ENCODE assay signal across 8 cellular contexts in genomic region chr10:68231106-68231901, GRCh38. TPM values are rescaled to one million over a fixed set of nuclear protein-coding genes. Genes with fewer than 3 reads are reported as not detected.
DNase-seq lines count a peak whose midpoint lies in the region; ATAC-seq and TF ChIP-seq lines count a peak whose summit lies in the region.

No MANE protein-coding gene starts in this region.

- H3K9me3 ChIP-seq in SJCRH30 (replicated peaks) (no peaks in the 10 kb centered on the region), iPS-18c (ENCODE audit: control insufficient read depth, insufficient read depth, low read length) (no peaks in the 10 kb centered on the region), sigmoid colon (no peaks in the 10 kb centered on the region)

- H3K4me1 Mint-ChIP-seq in IgD-negative memory B cell, result peaks cover 0 to 11% (median 3%) of the 10 kb centered on the region in 3 donors

- H3K27ac ChIP-seq in SJCRH30 (peak overlapping the region; percentile 35; the same call in 1 of the 2 replicates), brain microvascular endothelial cell (no peak overlapping the region), sigmoid colon (peak overlapping the region; percentile 81 to 93 (median 86))

- H3K4me1 ChIP-seq in SJCRH30, result no peaks in the 10 kb centered on the region
- H3K4me1 ChIP-seq in sigmoid colon, result peaks cover 0 to 14% (median 9%) of the 10 kb centered on the region in 4 donors

- H3K4me3 Mint-ChIP-seq in IgD-negative memory B cell, result peak overlapping the region; percentile 66 to 88 (median 80)

- H3K4me3 ChIP-seq in SJCRH30, result peak overlapping the region; percentile 67
- H3K4me3 ChIP-seq in brain microvascular endothelial cell (ENCODE audit: low read depth, low read length), result peak overlapping the region; percentile 69
- H3K4me3 ChIP-seq in iPS-18c (ENCODE audit: insufficient read depth, low read depth, low read length), result peak overlapping the region; percentile 78
- H3K4me3 ChIP-seq in sigmoid colon, result peak overlapping the region; percentile 47 to 66 (median 62)

- in situ Hi-C loops in brain microvascular endothelial cell (cut with HindIII; ENCODE audit: low pct_ligation_motif_present, low sequenced_read_pairs), result no loop called here

- ATAC-seq in GM21737 (IDR thresholded peaks at IDR 0.05; ENCODE audit: unreplicated experiment), result peak; percentile 84

- no peaks in the 10 kb centered on the region for H3K36me3 Mint-ChIP-seq in IgD-negative memory B cell

- TF ChIP-seq CTCF in brain microvascular endothelial cell (IDR thresholded peaks at IDR 0.05; ENCODE audit: low read depth, low read length, missing control alignments) (peak; percentile 15), sigmoid colon (IDR thresholded peaks at IDR 0.05) (no peak)

- no peak for TF ChIP-seq POLR2A in sigmoid colon (IDR thresholded peaks at IDR 0.05)

- intact Hi-C loops in sigmoid colon (cut with DNase I), result loop anchor here (1.0 kb wide), 1 partner anchor 101 kb away; the partner anchor contains the start of genes HNRNPH3 and PBLD

- WGBS in sigmoid colon, 2 donors, result 0 to 1% methylated on average over 83 of the region's 83 CpGs

- TF ChIP-seq EP300 in sigmoid colon (IDR thresholded peaks at IDR 0.05), result no peak

- no peaks in the 10 kb centered on the region for H3K9me3 Mint-ChIP-seq in IgD-negative memory B cell

- H3K36me3 ChIP-seq in SJCRH30, result no peaks in the 10 kb centered on the region
- H3K36me3 ChIP-seq in brain microvascular endothelial cell (replicated peaks), result no peaks in the 10 kb centered on the region
- no peaks in the 10 kb centered on the region for H3K36me3 ChIP-seq in sigmoid colon

- no peaks in the 10 kb centered on the region for H3K27me3 ChIP-seq in SJCRH30
- peaks cover 2% of the 10 kb centered on the region for H3K27me3 ChIP-seq in brain microvascular endothelial cell (replicated peaks)
- no peaks in the 10 kb centered on the region for H3K27me3 ChIP-seq in sigmoid colon

- DNase-seq in GM04504 (ENCODE audit: low read depth) (peak; percentile 35), SJCRH30 (peak; percentile 76 to 80), brain microvascular endothelial cell (peak; percentile 54), sigmoid colon (peak; percentile 82)
- DNase-seq in NK-92 treated with Interleukin-12 subunit alpha and Interleukin-12 subunit beta, amount 100 ng/mL, for 24 hours (lab: John Stamatoyannopoulos, UW), result no peak

- H3K27me3 Mint-ChIP-seq in IgD-negative memory B cell, result peaks cover 27% of the 10 kb centered on the region

- H3K27ac Mint-ChIP-seq in IgD-negative memory B cell, result peak overlapping the region in 1 of 3 donors; percentile 35

RNA-seq across cellular contexts. Expression of gene ATOH7, which starts 0.6 kb away (rescaled TPM):
- polyA plus RNA-seq in IgD-negative memory B cell (not detected), sigmoid colon (under 1 TPM in 2 of 3 donors, not detected in 1; 0.15 to 0.60 TPM)
- total RNA-seq in SJCRH30 (2014; rRNA removed; shearing (Covaris generic)), result 0.13 TPM in 1 of 2 replicates, not detected in the other
- total RNA-seq in sigmoid colon, result under 1 TPM in 1 of 4 donors, not detected in 3; 0.71 TPM
